Comparison of ENCODE assay signal across 9 cellular contexts in genomic region chr12:24109381-24110039, GRCh38.
DNase-seq lines count a peak whose midpoint lies in the region; ATAC-seq and TF ChIP-seq lines count a peak whose summit lies in the region.
"Had no signal": no experiment of that assay in that cellular context is flagged by ENCODE, and none has a peak within 500 bp of the region (broad histone marks: within the 10 kb centered on the region; RNA-seq: fewer than 3 reads in every experiment).

No MANE protein-coding gene starts in this region.

- H3K27me3 ChIP-seq in foreskin keratinocyte = no peaks in the 10 kb centered on the region
- H3K27me3 ChIP-seq in vagina = no peaks in the 10 kb centered on the region

- no peaks in the 10 kb centered on the region for H4K20me1 ChIP-seq in OCI-LY7 (ENCODE audit: insufficient read depth, low read length)

- no peaks in the 10 kb centered on the region for H3K9me3 ChIP-seq in OCI-LY7 (ENCODE audit: low read length)
- H3K9me3 ChIP-seq in vagina = no peaks in the 10 kb centered on the region

- CTCF ChIA-PET in OCI-LY7 (lab: Charles Lee; ENCODE audit: unreplicated experiment) = no interaction called here

- H3K4me3 ChIP-seq in OCI-LY7 (ENCODE audit: low read depth, low read length, poor library complexity, severe bottlenecking) (no peak overlapping the region), vagina (no peak overlapping the region)
- H3K4me3 ChIP-seq: lung had no signal

- intact Hi-C loops in OCI-LY7 (cut with micrococcal nuclease; ENCODE audit: unreplicated experiment) = no loop called here
- intact Hi-C loops in vagina (cut with DNase I) = no loop called here
- intact Hi-C loops in posterior vena cava (cut with DNase I) = no loop called here

- TF ChIP-seq CTCF in OCI-LY7 (conservative IDR thresholded peaks at IDR 0.05; ENCODE audit: low read length) (peak; percentile 75), foreskin keratinocyte (conservative IDR thresholded peaks at IDR 0.05) (peak; percentile 74), vagina (IDR thresholded peaks at IDR 0.05) (peak; percentile 16 to 34 (median 24))

- no peaks in the 10 kb centered on the region for H3K4me1 ChIP-seq in OCI-LY7 (ENCODE audit: insufficient read depth, low read length, poor library complexity, severe bottlenecking)
- peaks cover 7% of the 10 kb centered on the region for H3K4me1 ChIP-seq in foreskin keratinocyte
- no peaks in the 10 kb centered on the region for H3K4me1 ChIP-seq in vagina

- H3K36me3 ChIP-seq in OCI-LY7 (ENCODE audit: insufficient read depth, low read length) = no peaks in the 10 kb centered on the region
- H3K36me3 ChIP-seq in vagina = no peaks in the 10 kb centered on the region

- peak; percentile 96 for ATAC-seq in GM19452 (IDR thresholded peaks at IDR 0.05; ENCODE audit: unreplicated experiment)
- peak; percentile 97 for ATAC-seq in HG03378 (IDR thresholded peaks at IDR 0.05; ENCODE audit: unreplicated experiment)
- peak; percentile 31 for ATAC-seq in foreskin keratinocyte

- no TSS peak for BruUV-seq in OCI-LY7 (replicated peaks; lab: Mats Ljungman, UMichigan)

- H2AFZ ChIP-seq in OCI-LY7 (ENCODE audit: low read length) = no peak overlapping the region

- no peak overlapping the region for H3K4me2 ChIP-seq in OCI-LY7 (ENCODE audit: low read length)

- POLR2A ChIA-PET in OCI-LY7 (lab: Charles Lee) = no interaction called here

- DNase-seq in DMS53 treated with DMSO at 0.1 percent for 48 hours (lab: John Stamatoyannopoulos, UW; ENCODE audit: unreplicated experiment) (peak; percentile 100), OCI-LY7 (ENCODE audit: low spot score) (peak; percentile 25), foreskin keratinocyte (no peak), vagina (ENCODE audit: extremely low spot score in 2 of 2) (no peak), posterior vena cava (ENCODE audit: low spot score) (no peak), nucleus accumbens (lab: John Stamatoyannopoulos, UW) (no peak)

- H3K79me2 ChIP-seq in OCI-LY7 (ENCODE audit: insufficient read depth, low read depth, low read length) = no peaks in the 10 kb centered on the region

- TF ChIP-seq POLR2A in vagina (IDR thresholded peaks at IDR 0.05) = no peak

- H3K9me2 ChIP-seq in OCI-LY7 (ENCODE audit: insufficient read depth, low read length) = no peaks in the 10 kb centered on the region

- H3K27ac ChIP-seq in OCI-LY7 (ENCODE audit: low read depth, low read length, poor library complexity, severe bottlenecking) = no peak overlapping the region
- H3K27ac ChIP-seq in foreskin keratinocyte = no peak overlapping the region
- no peak overlapping the region for H3K27ac ChIP-seq in vagina

Comparison
In these comparisons a context has a peak if more than half of its experiments do, and no peak if none do; other contexts are left out.
1. DNase-seq: peak in DMS53 treated with DMSO at 0.1 percent for 48 hours (single experiment) and OCI-LY7 (single experiment); none in foreskin keratinocyte (0 of 2), vagina (0 of 2), posterior vena cava (single experiment) and nucleus accumbens (0 of 56).
2. ATAC-seq: peak in every context shown above with its lines; median percentile 97 in HG03378; 96 in GM19452; 31 in foreskin keratinocyte.
3. CTCF ChIP-seq: peak in every context shown above with its lines; median percentile 75 in OCI-LY7; 74 in foreskin keratinocyte; 24 in vagina.